Comparison of ENCODE assay signal across 15 cellular contexts in the genomic region with DNA sequence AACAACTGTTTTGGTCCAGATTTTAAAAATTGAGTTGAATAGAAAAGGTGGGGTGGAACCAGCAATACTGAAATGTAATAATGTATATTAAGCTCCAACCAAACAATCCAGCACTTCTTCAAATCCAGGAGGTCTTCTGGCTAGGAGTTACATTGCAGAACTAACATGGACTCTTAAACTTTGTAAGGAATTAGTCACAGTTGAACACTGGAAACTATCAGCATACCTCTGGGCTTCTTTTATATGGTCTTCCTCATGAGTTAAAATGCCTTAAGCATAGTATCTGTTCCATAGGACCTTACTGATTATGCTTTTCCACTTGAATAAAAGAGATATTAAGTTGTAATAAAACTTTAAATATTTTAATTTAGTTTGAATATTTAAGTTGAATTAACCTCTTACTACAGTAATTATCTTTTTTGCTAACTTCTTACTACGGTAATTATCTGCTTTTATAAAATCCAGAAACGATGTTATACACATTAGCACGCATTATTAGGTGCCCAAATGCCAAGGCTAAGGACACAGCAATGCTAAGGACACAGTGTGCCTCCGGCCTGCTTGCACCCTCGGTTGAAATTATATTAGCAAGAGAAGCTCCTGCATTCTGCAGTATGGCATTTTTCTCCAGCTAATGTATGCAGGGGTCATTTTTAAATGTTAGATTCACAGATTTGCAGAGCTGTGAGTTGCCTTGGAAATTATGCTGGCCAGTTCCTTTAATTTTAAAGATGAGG.
DNase-seq lines count a peak whose midpoint lies in the region; ATAC-seq and TF ChIP-seq lines count a peak whose summit lies in the region.
"Had no signal": no experiment of that assay in that cellular context is flagged by ENCODE, and none has a peak within 500 bp of the region (broad histone marks: within the 10 kb centered on the region; RNA-seq: fewer than 3 reads in every experiment).

No MANE protein-coding gene starts in this region.

- H3K36me3 ChIP-seq in breast epithelium = no peaks in the 10 kb centered on the region
- H3K36me3 ChIP-seq in lower lobe of right lung = no peaks in the 10 kb centered on the region
- H3K36me3 ChIP-seq: gastroesophageal sphincter, suprapubic skin had no signal

- H3K36me3 Mint-ChIP-seq in activated T-cell treated with anti-CD3 and anti-CD28 coated beads, Interleukin-2, amount 50 U/mL, for 72 hours (ENCODE audit: insufficient read depth in 2 of 2) = no peaks in the 10 kb centered on the region
- H3K36me3 Mint-ChIP-seq in type B pancreatic cell = peaks cover 7% of the 10 kb centered on the region
- H3K36me3 Mint-ChIP-seq: activated naive CD4-positive, alpha-beta T cell treated with anti-CD3 and anti-CD28 coated beads, Interleukin-2, amount 50 U/mL, for 72 hours had no signal

- peak overlapping the region; percentile 49 to 84 for H3K27ac ChIP-seq in breast epithelium
- peak overlapping the region; percentile 68 for H3K27ac ChIP-seq in lower lobe of right lung
- H3K27ac ChIP-seq: suprapubic skin had no signal

- H3K4me1 Mint-ChIP-seq in activated T-cell treated with anti-CD3 and anti-CD28 coated beads, Interleukin-2, amount 50 U/mL, for 72 hours (ENCODE audit: low read depth) = peaks cover 8% of the 10 kb centered on the region
- peaks cover 37% of the 10 kb centered on the region for H3K4me1 Mint-ChIP-seq in type B pancreatic cell (ENCODE audit: unreplicated experiment)
- H3K4me1 Mint-ChIP-seq: activated CD4-positive, alpha-beta memory T cell treated with anti-CD3 and anti-CD28 coated beads, Interleukin-2, amount 10 ng/mL, durations not matched to agents 7 days and 5 days had no signal

- TF ChIP-seq POLR2A in breast epithelium (IDR thresholded peaks at IDR 0.05) = no peak

- H3K9me3 ChIP-seq in breast epithelium = no peaks in the 10 kb centered on the region
- H3K9me3 ChIP-seq in lower lobe of right lung = no peaks in the 10 kb centered on the region
- H3K9me3 ChIP-seq: gastroesophageal sphincter, suprapubic skin had no signal

- H3K27me3 ChIP-seq in breast epithelium (no peaks in the 10 kb centered on the region), lower lobe of right lung (ENCODE audit: low read depth) (no peaks in the 10 kb centered on the region)
- H3K27me3 ChIP-seq: gastroesophageal sphincter, suprapubic skin had no signal

- H3K4me1 ChIP-seq in breast epithelium (peaks cover 0 to 12% of the 10 kb centered on the region in 2 donors), lower lobe of right lung (peaks cover 36% of the 10 kb centered on the region)

- peak overlapping the region; percentile 64 for H3K27ac Mint-ChIP-seq in activated T-cell treated with anti-CD3 and anti-CD28 coated beads, Interleukin-2, amount 50 U/mL, for 72 hours
- peak overlapping the region; percentile 92 for H3K27ac Mint-ChIP-seq in type B pancreatic cell
- H3K27ac Mint-ChIP-seq: activated CD4-positive, alpha-beta memory T cell treated with anti-CD3 and anti-CD28 coated beads, Interleukin-2, amount 10 ng/mL, durations not matched to agents 7 days and 5 days; activated naive CD4-positive, alpha-beta T cell treated with anti-CD3 and anti-CD28 coated beads, Interleukin-2, amount 50 U/mL, for 72 hours; dendritic cell treated with granulocyte-macrophage colony-stimulating factor and Interleukin-4, amounts not matched to agents 40 ng/mL and 50 ng/mL, for 4 days had no signal

- DNase-seq in activated T-cell treated with anti-CD3 and anti-CD28 coated beads, Interleukin-2, amount 50 U/mL, for 72 hours = no peak
- DNase-seq in activated T-cell treated with anti-CD3 and anti-CD28 coated beads, Interleukin-2, amount 50 U/mL, for 1 hour = no peak
- DNase-seq in breast epithelium (ENCODE audit: low spot score in 2 of 2) = no peak
- no peak for DNase-seq in lower lobe of right lung
- no peak for DNase-seq in type B pancreatic cell (ENCODE audit: extremely low spot score, unreplicated experiment)
- DNase-seq in omental fat pad (ENCODE audit: low spot score) = no peak
- DNase-seq in SHP77 treated with DMSO at 0.1 percent for 48 hours (lab: John Stamatoyannopoulos, UW) = no peak
- DNase-seq in kidney tubule cell (ENCODE audit: low spot score) = no peak
- DNase-seq: activated CD4-positive, alpha-beta memory T cell treated with anti-CD3 and anti-CD28 coated beads, Interleukin-2, amount 10 ng/mL, durations not matched to agents 7 days and 5 days; H7; NCI-H1930 had no signal

- no peak for ATAC-seq in activated T-cell treated with anti-CD3 and anti-CD28 coated beads, Interleukin-2, amount 50 U/mL, for 72 hours (replicated peaks in 1 of 2)
- ATAC-seq in lower lobe of right lung (no peak), omental fat pad (ENCODE audit: low FRiP score) (no peak)
- ATAC-seq: gastroesophageal sphincter had no signal

- peak overlapping the region in 1 of 2 donors; percentile 67 for H3K4me3 Mint-ChIP-seq in activated T-cell treated with anti-CD3 and anti-CD28 coated beads, Interleukin-2, amount 50 U/mL, for 72 hours
- peak overlapping the region; percentile 71 for H3K4me3 Mint-ChIP-seq in type B pancreatic cell
- H3K4me3 Mint-ChIP-seq: activated CD4-positive, alpha-beta memory T cell treated with anti-CD3 and anti-CD28 coated beads, Interleukin-2, amount 10 ng/mL, durations not matched to agents 7 days and 5 days; dendritic cell treated with granulocyte-macrophage colony-stimulating factor and Interleukin-4, amounts not matched to agents 40 ng/mL and 50 ng/mL, for 4 days had no signal

- intact Hi-C loops in breast epithelium (cut with DNase I; ENCODE audit: low total_unique reads) (no loop called here), lower lobe of right lung (cut with DNase I) (no loop called here)

- TF ChIP-seq CTCF in breast epithelium (IDR thresholded peaks at IDR 0.05) = no peak
- no peak for TF ChIP-seq CTCF in lower lobe of right lung (IDR thresholded peaks at IDR 0.05)
- TF ChIP-seq CTCF in type B pancreatic cell (conservative IDR thresholded peaks at IDR 0.05) = no peak
- TF ChIP-seq CTCF in omental fat pad (IDR thresholded peaks at IDR 0.05) = no peak

- no peaks in the 10 kb centered on the region for H3K9me3 Mint-ChIP-seq in activated T-cell treated with anti-CD3 and anti-CD28 coated beads, Interleukin-2, amount 50 U/mL, for 72 hours
- H3K9me3 Mint-ChIP-seq in type B pancreatic cell = peaks cover 4% of the 10 kb centered on the region
- H3K9me3 Mint-ChIP-seq: activated CD4-positive, alpha-beta memory T cell treated with anti-CD3 and anti-CD28 coated beads, Interleukin-2, amount 10 ng/mL, durations not matched to agents 7 days and 5 days; activated naive CD4-positive, alpha-beta T cell treated with anti-CD3 and anti-CD28 coated beads, Interleukin-2, amount 50 U/mL, for 72 hours; dendritic cell treated with granulocyte-macrophage colony-stimulating factor and Interleukin-4, amounts not matched to agents 40 ng/mL and 50 ng/mL, for 4 days had no signal

- H3K4me3 ChIP-seq in breast epithelium (no peak overlapping the region), lower lobe of right lung (no peak overlapping the region)
- H3K4me3 ChIP-seq: gastroesophageal sphincter, suprapubic skin had no signal

- H3K27me3 Mint-ChIP-seq in activated T-cell treated with anti-CD3 and anti-CD28 coated beads, Interleukin-2, amount 50 U/mL, for 72 hours (ENCODE audit: low read depth) = no peaks in the 10 kb centered on the region
- no peaks in the 10 kb centered on the region for H3K27me3 Mint-ChIP-seq in type B pancreatic cell
- H3K27me3 Mint-ChIP-seq: dendritic cell treated with granulocyte-macrophage colony-stimulating factor and Interleukin-4, amounts not matched to agents 40 ng/mL and 50 ng/mL, for 4 days had no signal
